ENCODE assay signal across 12 cellular contexts in the genomic region with DNA sequence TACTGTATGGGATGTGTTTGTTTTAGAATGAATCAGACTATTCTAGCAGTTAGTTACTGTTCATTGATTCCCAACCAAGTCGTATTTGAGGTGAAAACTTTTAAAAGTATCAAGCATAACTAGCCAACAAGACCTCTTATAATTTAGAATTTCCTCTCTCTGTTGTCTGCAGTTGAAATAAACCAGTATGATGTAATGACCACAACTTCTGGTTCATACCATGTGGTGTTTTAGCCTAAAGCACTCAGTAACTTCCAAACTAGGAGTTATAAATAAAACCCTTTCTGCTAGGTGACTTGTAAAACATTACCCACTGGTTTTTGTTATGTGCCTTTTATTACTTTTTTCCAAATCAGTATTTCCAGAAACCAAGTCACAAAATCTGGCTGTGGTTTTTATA.
DNase-seq lines count a peak whose midpoint lies in the region; ATAC-seq and TF ChIP-seq lines count a peak whose summit lies in the region.
"Had no signal": no experiment of that assay in that cellular context is flagged by ENCODE, and none has a peak within 500 bp of the region (broad histone marks: within the 10 kb centered on the region; RNA-seq: fewer than 3 reads in every experiment).

No MANE protein-coding gene starts in this region.

- peak; percentile 30 for DNase-seq in AG20443 (ENCODE audit: low spot score)
- peak; percentile 31 to 39 for DNase-seq in cardiac fibroblast (ENCODE audit: low read depth in 2 of 2)
- DNase-seq in RPMI8226, result no peak
- DNase-seq in activated CD8-positive, alpha-beta memory T cell treated with anti-CD3 and anti-CD28 coated beads, Interleukin-2, amount 50 U/mL, for 48 hours, result no peak
- DNase-seq: immature natural killer cell, NCI-H2029, T-cell had no signal

- ATAC-seq in GM19395 (IDR thresholded peaks at IDR 0.05; ENCODE audit: unreplicated experiment) (peak; percentile 60), HG03565 (IDR thresholded peaks at IDR 0.05; ENCODE audit: unreplicated experiment) (peak; percentile 79), HG02763 (IDR thresholded peaks at IDR 0.05; ENCODE audit: unreplicated experiment) (no peak), HG03135 (IDR thresholded peaks at IDR 0.05; ENCODE audit: unreplicated experiment) (no peak)
- ATAC-seq: T-cell had no signal

- TF ChIP-seq CTCF in cardiac fibroblast (IDR thresholded peaks at IDR 0.05; ENCODE audit: low read depth, low read length), result no peak

- H3K4me3 ChIP-seq in cardiac fibroblast (replicated peaks in 1 of 2; ENCODE audit: low read depth in 2 of 2, low read length in 2 of 2), result no peak overlapping the region
- H3K4me3 ChIP-seq: BLaER1 treated with 17β-estradiol and CSF1 and Interleukin-3, amounts not matched to agents 10 nM and 100 nM had no signal

Comparison
In these comparisons a context has a peak if more than half of its experiments do, and no peak if none do; other contexts are left out.
1. DNase-seq: peak in AG20443 (single experiment) and cardiac fibroblast (2 of 2); none in RPMI8226 (single experiment) and activated CD8-positive, alpha-beta memory T cell treated with anti-CD3 and anti-CD28 coated beads, Interleukin-2, amount 50 U/mL, for 48 hours (single experiment).
2. ATAC-seq: peak in GM19395 (single experiment) and HG03565 (single experiment); none in HG02763 (single experiment) and HG03135 (single experiment).